22 cellular contexts compared by ENCODE assay signal in genomic region chr1:15195420-15196052, GRCh38. TPM values are rescaled to one million over a fixed set of nuclear protein-coding genes. Genes with fewer than 3 reads are reported as not detected.
DNase-seq lines count a peak whose midpoint lies in the region; FAIRE-seq and TF ChIP-seq lines count a peak whose summit lies in the region.
"Had no signal": no experiment of that assay in that cellular context is flagged by ENCODE, and none has a peak within 500 bp of the region (broad histone marks: within the 10 kb centered on the region; RNA-seq: fewer than 3 reads in every experiment).

No MANE protein-coding gene starts in this region.

- H3K9me3 ChIP-seq in left ventricle myocardium inferior (replicated peaks) (no peaks in the 10 kb centered on the region), endodermal cell (ENCODE audit: control insufficient read depth, low read length) (no peaks in the 10 kb centered on the region), keratinocyte (ENCODE audit: control insufficient read depth, low read depth, low read length) (no peaks in the 10 kb centered on the region)
- H3K9me3 ChIP-seq: A549, BLaER1, SK-N-SH had no signal

- H2AFZ ChIP-seq in keratinocyte (ENCODE audit: control insufficient read depth, low read length): no peak overlapping the region

- H3K27me3 ChIP-seq in left ventricle myocardium inferior (ENCODE audit: low read depth) (no peaks in the 10 kb centered on the region), endodermal cell (ENCODE audit: control insufficient read depth, insufficient read depth, low read length, poor library complexity, severe bottlenecking) (no peaks in the 10 kb centered on the region), keratinocyte (ENCODE audit: control insufficient read depth, extremely low read depth, insufficient read depth, low read length) (no peaks in the 10 kb centered on the region)
- H3K27me3 ChIP-seq: BLaER1 had no signal

- H3K27me3 Mint-ChIP-seq in endodermal cell (ENCODE audit: insufficient read depth): no peaks in the 10 kb centered on the region
- peaks cover 0 to 3% (median 0%) of the 10 kb centered on the region in 3 donors for H3K27me3 Mint-ChIP-seq in immature natural killer cell (ENCODE audit: low read depth in 3 of 3)

- TF ChIP-seq CTCF in left ventricle myocardium inferior (IDR thresholded peaks at IDR 0.05; ENCODE audit: borderline replicate concordance): no peak
- no peak for TF ChIP-seq CTCF in endodermal cell (conservative IDR thresholded peaks at IDR 0.05)
- TF ChIP-seq CTCF in keratinocyte (optimal IDR thresholded peaks at IDR 0.05 in 1 of 3, IDR thresholded peaks at IDR 0.05 in 1 of 3, conservative IDR thresholded peaks at IDR 0.05 in 1 of 3; ENCODE audit: extremely low read depth in 1 of 3, insufficient read depth in 2 of 3, low read length in 3 of 3): no peak

- FAIRE-seq in keratinocyte (lab: Jason Lieb, UNC): peak; percentile 52
- no peak for FAIRE-seq in urothelium cell line (lab: Jason Lieb, UNC)
- FAIRE-seq: A549, D721Med, RCC 7860 had no signal

- H3K9me3 Mint-ChIP-seq in endodermal cell (no peaks in the 10 kb centered on the region), immature natural killer cell (no peaks in the 10 kb centered on the region)
- H3K9me3 Mint-ChIP-seq: CD4-positive, alpha-beta memory T cell had no signal

- DNase-seq in left ventricle myocardium inferior (peak; percentile 27), cardiac septum (ENCODE audit: low spot score) (no peak), endodermal cell (no peak), keratinocyte (ENCODE audit: low read depth, low spot score) (no peak), immature natural killer cell (no peak), H4 (ENCODE audit: low spot score) (no peak), NCI-H2081 (lab: John Stamatoyannopoulos, UW) (no peak), urothelium cell line (ENCODE audit: low spot score) (no peak)
- DNase-seq: CD4-positive, alpha-beta memory T cell; DMS79; Kasumi-1; MM.1S; NCI-H1092 treated with DMSO at 0.1 percent for 48 hours; NCI-H146; NCI-H2029 treated with DMSO at 0.1 percent for 48 hours; NK-92 treated with Interleukin-12 subunit alpha and Interleukin-12 subunit beta, amount 100 ng/mL, for 24 hours; SHP77 treated with DMSO at 0.1 percent for 48 hours; SK-N-SH had no signal

- H3K36me3 ChIP-seq in left ventricle myocardium inferior (no peaks in the 10 kb centered on the region), endodermal cell (ENCODE audit: control insufficient read depth, insufficient read depth, low read length) (no peaks in the 10 kb centered on the region), keratinocyte (ENCODE audit: control insufficient read depth in 2 of 2, extremely low read depth in 1 of 2, insufficient read depth in 2 of 2, low read length in 2 of 2) (peaks cover 6 to 9% of the 10 kb centered on the region in 2 experiments)
- H3K36me3 ChIP-seq: BLaER1 had no signal

- H3K36me3 Mint-ChIP-seq in endodermal cell (ENCODE audit: low read depth): peaks cover 1% of the 10 kb centered on the region
- no peaks in the 10 kb centered on the region for H3K36me3 Mint-ChIP-seq in immature natural killer cell
- H3K36me3 Mint-ChIP-seq: CD4-positive, alpha-beta memory T cell had no signal

- intact Hi-C loops in left ventricle myocardium inferior (cut with micrococcal nuclease) (no loop called here), cardiac septum (cut with DNase I) (no loop called here)

- H3K4me3 Mint-ChIP-seq in endodermal cell: no peak overlapping the region
- H3K4me3 Mint-ChIP-seq in immature natural killer cell: no peak overlapping the region
- H3K4me3 Mint-ChIP-seq: CD4-positive, alpha-beta memory T cell had no signal

- no peak overlapping the region for H3K4me2 ChIP-seq in keratinocyte (ENCODE audit: control insufficient read depth, extremely low read depth, insufficient read depth, low read depth, low read length)
- H3K4me2 ChIP-seq: BLaER1, SK-N-SH had no signal

- H3K4me1 ChIP-seq in left ventricle myocardium inferior: peaks cover 1% of the 10 kb centered on the region
- H3K4me1 ChIP-seq in endodermal cell (ENCODE audit: control insufficient read depth, insufficient read depth, low read length): peaks cover 22% of the 10 kb centered on the region
- peaks cover 12% of the 10 kb centered on the region for H3K4me1 ChIP-seq in keratinocyte (ENCODE audit: control insufficient read depth, extremely low read depth, insufficient read depth, low read length)

- H3K27ac Mint-ChIP-seq in endodermal cell: peak overlapping the region; percentile 8
- no peak overlapping the region for H3K27ac Mint-ChIP-seq in immature natural killer cell
- H3K27ac Mint-ChIP-seq: CD4-positive, alpha-beta memory T cell had no signal

- H3K27ac ChIP-seq in left ventricle myocardium inferior (replicated peaks): peak overlapping the region; percentile 12
- no peak overlapping the region for H3K27ac ChIP-seq in endodermal cell (ENCODE audit: low read depth, low read length)
- H3K27ac ChIP-seq in keratinocyte (ENCODE audit: control insufficient read depth, insufficient read depth, low read length): no peak overlapping the region
- H3K27ac ChIP-seq: BLaER1 had no signal

- no peak overlapping the region for H3K9ac ChIP-seq in endodermal cell (ENCODE audit: extremely low read depth, low read length, poor library complexity, severe bottlenecking)
- no peak overlapping the region for H3K9ac ChIP-seq in keratinocyte (ENCODE audit: control insufficient read depth, extremely low read depth, insufficient read depth, low read length)
- H3K9ac ChIP-seq: BLaER1, SK-N-SH had no signal

- peaks cover 11% of the 10 kb centered on the region for H4K20me1 ChIP-seq in keratinocyte (ENCODE audit: control insufficient read depth, extremely low read depth, insufficient read depth, low read length)

- peaks cover 58% of the 10 kb centered on the region for H3K4me1 Mint-ChIP-seq in endodermal cell
- H3K4me1 Mint-ChIP-seq in immature natural killer cell: no peaks in the 10 kb centered on the region
- H3K4me1 Mint-ChIP-seq: CD4-positive, alpha-beta memory T cell had no signal

- H3K79me2 ChIP-seq in keratinocyte (ENCODE audit: control insufficient read depth, insufficient read depth, low read length): peaks cover 44% of the 10 kb centered on the region

- H3K4me3 ChIP-seq in left ventricle myocardium inferior: no peak overlapping the region
- H3K4me3 ChIP-seq in endodermal cell (ENCODE audit: low read length): no peak overlapping the region
- no peak overlapping the region for H3K4me3 ChIP-seq in keratinocyte (ENCODE audit: control insufficient read depth in 2 of 3, extremely low read depth in 1 of 3, insufficient read depth in 2 of 3, low read depth in 1 of 3, low read length in 3 of 3)
- H3K4me3 ChIP-seq: A549, BLaER1 had no signal

- 93 to 95% methylated on average over 5 to 9 of the region's 9 CpGs for WGBS in endodermal cell (ENCODE audit: insufficient coverage in 1 of 2, insufficient read length in 1 of 2), 2 experiments

- H3K9me1 ChIP-seq in keratinocyte (ENCODE audit: control insufficient read depth, extremely low read depth, insufficient read depth, low read length): peaks cover 2% of the 10 kb centered on the region

- dilution Hi-C loops in keratinocyte (cut with MboI; ENCODE audit: extremely low pct_ligation_motif_present, low sequenced_read_pairs): no loop called here

RNA-seq across cellular contexts. Expression of gene TMEM51, which starts 42.0 kb away (rescaled TPM):
- 4.1 TPM for total RNA-seq in left ventricle myocardium inferior
- 2.8 TPM for total RNA-seq in cardiac septum
- total RNA-seq in endodermal cell: 10 to 100 TPM; 12.1 TPM
- 10.0 TPM for polyA plus RNA-seq in endodermal cell (2013, experiment 1 of 2)
- 9.6 TPM for polyA plus RNA-seq in endodermal cell (2013, experiment 2 of 2)
- 12.9 to 17.6 TPM (median 14.5 TPM) in 3 replicates for polyA plus RNA-seq in keratinocyte
- 7.1 TPM for polyA plus RNA-seq in keratinocyte (2011; ENCODE audit: low read depth)
- 8.6 and 10.9 TPM in 2 replicates for polyA plus RNA-seq in keratinocyte (2011; cell fraction: cytosol; rRNA removed)
- 32.1 and 32.9 TPM in 2 replicates for polyA plus RNA-seq in keratinocyte (2011; cell fraction: nucleus; rRNA removed)
- polyA plus RNA-seq in keratinocyte (2012; ENCODE audit: low replicate concordance): 13.7 and 16.0 TPM in 2 replicates
- 5.4 to 6.7 TPM (median 5.5 TPM) in 3 replicates for polyA minus RNA-seq in keratinocyte
- 11.5 TPM for polyA minus RNA-seq in keratinocyte (2011; cell fraction: cytosol; rRNA and poly(A)+ RNA removed)
- 12.0 and 13.7 TPM in 2 replicates for polyA minus RNA-seq in keratinocyte (2011; cell fraction: nucleus; rRNA and poly(A)+ RNA removed)
- not detected for polyA plus RNA-seq in immature natural killer cell
- total RNA-seq in H4 (2014; rRNA removed; shearing (Covaris generic)): 3.0 and 5.8 TPM in 2 replicates
- polyA plus RNA-seq: CD4-positive, alpha-beta memory T cell had no signal

RNA-seq across cellular contexts. Expression of gene FHAD1, which starts 51.5 kb away (rescaled TPM):
- total RNA-seq in left ventricle myocardium inferior (not detected), cardiac septum (0.32 TPM), endodermal cell (1 to 10 TPM; 2.9 to 3.6 TPM)
- 1.7 TPM for polyA plus RNA-seq in endodermal cell (2013, experiment 1 of 2)
- 2.1 TPM for polyA plus RNA-seq in endodermal cell (2013, experiment 2 of 2)
- polyA plus RNA-seq in keratinocyte (0.09 to 0.18 TPM (median 0.12 TPM) in 3 replicates), immature natural killer cell (under 1 TPM in 1 of 3 donors, not detected in 2; 0.28 TPM)
- polyA plus RNA-seq in keratinocyte (2011; ENCODE audit: low read depth): not detected
- 0.09 and 0.10 TPM in 2 replicates for polyA plus RNA-seq in keratinocyte (2011; cell fraction: cytosol; rRNA removed)
- 0.11 and 0.16 TPM in 2 replicates for polyA plus RNA-seq in keratinocyte (2011; cell fraction: nucleus; rRNA removed)
- 0.14 TPM in 1 of 2 replicates, not detected in the other for polyA plus RNA-seq in keratinocyte (2012; ENCODE audit: low replicate concordance)
- polyA minus RNA-seq in keratinocyte: 0.10 TPM in 1 of 3 replicates, not detected in the others
- not detected for polyA minus RNA-seq in keratinocyte (2011; cell fraction: cytosol; rRNA and poly(A)+ RNA removed)
- not detected in 2 replicates for polyA minus RNA-seq in keratinocyte (2011; cell fraction: nucleus; rRNA and poly(A)+ RNA removed)
- 0.17 TPM in 1 of 2 replicates, not detected in the other for total RNA-seq in H4 (2014; rRNA removed; shearing (Covaris generic))
- total RNA-seq: CD4-positive, alpha-beta memory T cell had no signal
